13 cellular contexts compared by ENCODE assay signal in the genomic region with DNA sequence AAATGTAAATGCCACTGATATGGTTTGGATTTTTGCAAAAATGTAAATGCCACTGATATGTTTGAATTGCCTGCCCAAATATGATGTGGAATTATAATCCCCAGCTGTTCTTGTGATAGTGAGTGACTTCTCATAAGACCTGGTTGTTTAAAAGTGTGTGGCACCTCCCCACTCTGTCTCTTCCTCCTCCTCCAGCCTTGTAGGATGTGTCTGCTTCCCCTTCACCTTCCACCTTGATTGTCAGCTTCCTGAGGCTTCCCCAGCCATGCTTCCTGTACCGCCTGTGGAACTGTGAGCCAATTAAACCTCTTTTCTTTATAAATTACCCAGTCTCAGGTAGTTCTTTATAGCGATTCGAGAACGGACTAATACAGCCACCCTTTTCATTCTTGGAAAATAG. TPM values are rescaled to one million over a fixed set of nuclear protein-coding genes. Genes with fewer than 3 reads are reported as not detected.
DNase-seq lines count a peak whose midpoint lies in the region; ATAC-seq and TF ChIP-seq lines count a peak whose summit lies in the region.
"Had no signal": no experiment of that assay in that cellular context is flagged by ENCODE, and none has a peak within 500 bp of the region (broad histone marks: within the 10 kb centered on the region; RNA-seq: fewer than 3 reads in every experiment).

No MANE protein-coding gene starts in this region.

- H4K20me1 ChIP-seq in SK-N-SH (ENCODE audit: insufficient read depth) (peaks cover 29% of the 10 kb centered on the region), GM23338 (replicated peaks; ENCODE audit: insufficient read depth) (peaks cover 27% of the 10 kb centered on the region)

- H3F3A ChIP-seq in SK-N-SH (replicated peaks; ENCODE audit: insufficient read depth) (peaks cover 12% of the 10 kb centered on the region), GM23338 (replicated peaks; ENCODE audit: low read depth) (no peaks in the 10 kb centered on the region; the same call in 1 of the 2 replicates)

- DNase-seq in SK-N-SH (no peak), GM23338 (ENCODE audit: low spot score) (no peak), natural killer cell (no peak), NCI-H1092 (lab: John Stamatoyannopoulos, UW) (no peak), NCI-H2081 treated with DMSO at 0.1 percent for 48 hours (lab: John Stamatoyannopoulos, UW) (no peak), left lobe of liver (ENCODE audit: low spot score) (no peak)
- no peak for DNase-seq in activated T-helper 1 cell treated with anti-CD3 and anti-CD28 coated beads, Interleukin-12 subunit alpha, Interleukin-12 subunit beta, Interleukin-2, Interleukin-4 antibody, amounts not matched to agents 30 ng/mL and 10 ng/mL and 1 ng/mL, durations not matched to agents 14 hours and 24 hours and 36 hours (ENCODE audit: low spot score)
- DNase-seq: GOT3, transverse colon had no signal

- H3K27me3 ChIP-seq in SK-N-SH (ENCODE audit: insufficient read depth), result no peaks in the 10 kb centered on the region
- no peaks in the 10 kb centered on the region for H3K27me3 ChIP-seq in GM23338 (ENCODE audit: insufficient read depth)
- H3K27me3 ChIP-seq: cardiac muscle cell, transverse colon had no signal

- H3K4me3 ChIP-seq in SK-N-SH (ENCODE audit: low read depth in 2 of 2, low read length in 1 of 2) (no peak overlapping the region), GM23338 (no peak overlapping the region)

- TF ChIP-seq RAD21 in SK-N-SH (IDR thresholded peaks at IDR 0.05; ENCODE audit: low read length), result no peak

- H3K27me3 Mint-ChIP-seq in GM23338 (ENCODE audit: insufficient read depth, low read depth, poor library complexity), result peaks cover 15% of the 10 kb centered on the region
- H3K27me3 Mint-ChIP-seq in activated T-helper 1 cell treated with anti-CD3 and anti-CD28 coated beads, Interleukin-12 subunit alpha, Interleukin-12 subunit beta, Interleukin-2, Interleukin-4 antibody, amounts not matched to agents 30 ng/mL and 10 ng/mL and 1 ng/mL, durations not matched to agents 14 hours and 24 hours and 36 hours (ENCODE audit: insufficient read depth), result no peaks in the 10 kb centered on the region
- no peaks in the 10 kb centered on the region for H3K27me3 Mint-ChIP-seq in natural killer cell (ENCODE audit: low read depth in 2 of 2)

- CTCF ChIA-PET in SK-N-SH (lab: Yijun Ruan, JAX), result interaction anchor here (1.6 kb wide), 1 partner anchor 13 kb away, joined by 3 read pairs; no protein-coding TSS in a partner anchor

- H3K27ac ChIP-seq in SK-N-SH (ENCODE audit: low read depth in 2 of 2, low read length in 1 of 2), result no peak overlapping the region
- H3K27ac ChIP-seq in GM23338 (ENCODE audit: low read depth), result no peak overlapping the region

- H3K36me3 Mint-ChIP-seq in GM23338 (ENCODE audit: low read depth), result peaks cover 14% of the 10 kb centered on the region
- peaks cover 17% of the 10 kb centered on the region for H3K36me3 Mint-ChIP-seq in activated T-helper 1 cell treated with anti-CD3 and anti-CD28 coated beads, Interleukin-12 subunit alpha, Interleukin-12 subunit beta, Interleukin-2, Interleukin-4 antibody, amounts not matched to agents 30 ng/mL and 10 ng/mL and 1 ng/mL, durations not matched to agents 14 hours and 24 hours and 36 hours (ENCODE audit: low read depth)
- no peaks in the 10 kb centered on the region for H3K36me3 Mint-ChIP-seq in natural killer cell

- H3K9me3 Mint-ChIP-seq in GM23338, result no peaks in the 10 kb centered on the region; the same call in 2 of the 3 replicates
- H3K9me3 Mint-ChIP-seq in activated T-helper 1 cell treated with anti-CD3 and anti-CD28 coated beads, Interleukin-12 subunit alpha, Interleukin-12 subunit beta, Interleukin-2, Interleukin-4 antibody, amounts not matched to agents 30 ng/mL and 10 ng/mL and 1 ng/mL, durations not matched to agents 14 hours and 24 hours and 36 hours, result peaks cover 5% of the 10 kb centered on the region
- H3K9me3 Mint-ChIP-seq in natural killer cell, result peaks cover 0 to 2% of the 10 kb centered on the region in 2 donors

- TF ChIP-seq CTCF in SK-N-SH (IDR thresholded peaks at IDR 0.05) (no peak), GM23338 (conservative IDR thresholded peaks at IDR 0.05; ENCODE audit: low read depth in 2 of 2) (no peak), natural killer cell (IDR thresholded peaks at IDR 0.05) (no peak)

- H3K36me3 ChIP-seq in SK-N-SH (replicated peaks in 1 of 2; ENCODE audit: control insufficient read depth in 1 of 2, insufficient read depth in 2 of 2, low read length in 1 of 2) (peaks cover 9 to 11% of the 10 kb centered on the region in 2 experiments), GM23338 (ENCODE audit: insufficient read depth) (peaks cover 5% of the 10 kb centered on the region; the same call in 1 of the 2 replicates)
- H3K36me3 ChIP-seq: transverse colon had no signal

- no peaks in the 10 kb centered on the region for H3K9me2 ChIP-seq in SK-N-SH
- H3K9me2 ChIP-seq in GM23338 (ENCODE audit: insufficient read depth), result 0 out of 2 replicates have a peak, but pooled peaks cover 12% of the 10 kb centered on the region

- no peaks in the 10 kb centered on the region for H3K9me3 ChIP-seq in SK-N-SH
- H3K9me3 ChIP-seq: A549, transverse colon had no signal

- H3K4me1 ChIP-seq in SK-N-SH (ENCODE audit: control insufficient read depth in 1 of 2, insufficient read depth in 2 of 2, low read depth in 1 of 2, low read length in 1 of 2) (peaks cover 12 to 16% of the 10 kb centered on the region in 2 experiments; a peak in 3 of 4 replicates), GM23338 (ENCODE audit: insufficient read depth) (peaks cover 15% of the 10 kb centered on the region)

- TF ChIP-seq EP300 in SK-N-SH (IDR thresholded peaks at IDR 0.05; ENCODE audit: borderline replicate concordance in 1 of 2, low read depth in 1 of 2, low read length in 1 of 2), result no peak

- H3K4me2 ChIP-seq in SK-N-SH (no peak overlapping the region), GM23338 (no peak overlapping the region)

- H3K27ac Mint-ChIP-seq in GM23338 (no peak overlapping the region), natural killer cell (no peak overlapping the region)
- peak overlapping the region; percentile 50 for H3K27ac Mint-ChIP-seq in activated T-helper 1 cell treated with anti-CD3 and anti-CD28 coated beads, Interleukin-12 subunit alpha, Interleukin-12 subunit beta, Interleukin-2, Interleukin-4 antibody, amounts not matched to agents 30 ng/mL and 10 ng/mL and 1 ng/mL, durations not matched to agents 14 hours and 24 hours and 36 hours

- H3K4me1 Mint-ChIP-seq in GM23338, result peaks cover 16% of the 10 kb centered on the region
- H3K4me1 Mint-ChIP-seq in activated T-helper 1 cell treated with anti-CD3 and anti-CD28 coated beads, Interleukin-12 subunit alpha, Interleukin-12 subunit beta, Interleukin-2, Interleukin-4 antibody, amounts not matched to agents 30 ng/mL and 10 ng/mL and 1 ng/mL, durations not matched to agents 14 hours and 24 hours and 36 hours (ENCODE audit: low read depth), result peaks cover 66% of the 10 kb centered on the region
- peaks cover 58 to 69% of the 10 kb centered on the region in 2 donors for H3K4me1 Mint-ChIP-seq in natural killer cell

- WGBS in SK-N-SH (ENCODE audit: low lambda C conversion rate), result 96% methylated on average over 4 of the region's 4 CpGs

- intact Hi-C loops in activated T-helper 1 cell treated with anti-CD3 and anti-CD28 coated beads, Interleukin-12 subunit alpha, Interleukin-12 subunit beta, Interleukin-2, Interleukin-4 antibody, amounts not matched to agents 30 ng/mL and 10 ng/mL and 1 ng/mL, durations not matched to agents 14 hours and 24 hours and 36 hours (cut with micrococcal nuclease), result loop anchor here (5.0 to 10.0 kb wide), 4 partner anchors 173 to 580 kb away; no protein-coding TSS in a partner anchor
- intact Hi-C loops in natural killer cell (cut with micrococcal nuclease), result loop anchor here (10.0 kb wide), 2 partner anchors 190 to 240 kb away; a partner anchor contains a TSS

- no peak overlapping the region for H3K9ac ChIP-seq in SK-N-SH

- peak overlapping the region; percentile 52 for H3K4me3 Mint-ChIP-seq in GM23338
- peak overlapping the region; percentile 59 for H3K4me3 Mint-ChIP-seq in activated T-helper 1 cell treated with anti-CD3 and anti-CD28 coated beads, Interleukin-12 subunit alpha, Interleukin-12 subunit beta, Interleukin-2, Interleukin-4 antibody, amounts not matched to agents 30 ng/mL and 10 ng/mL and 1 ng/mL, durations not matched to agents 14 hours and 24 hours and 36 hours
- H3K4me3 Mint-ChIP-seq in natural killer cell, result peak overlapping the region; percentile 78

- ATAC-seq in SK-N-SH treated with all-trans-retinoic acid at 6 μM for 48 hours (no peak), GM23338 (no peak), natural killer cell (no peak), left lobe of liver (no peak)
- ATAC-seq: A549 had no signal

- H2AFZ ChIP-seq in SK-N-SH (ENCODE audit: low read depth), result 0 out of 2 replicates have a peak overlapping the region, but pooled peaks have one; percentile 62
- H2AFZ ChIP-seq in GM23338, result no peak overlapping the region

- POLR2A ChIA-PET in SK-N-SH (lab: Yijun Ruan, JAX), result interaction anchor here (1.6 kb wide), 1 partner anchor 50 kb away, joined by 7 read pairs; a partner anchor contains a TSS

- H3K79me2 ChIP-seq in SK-N-SH (ENCODE audit: insufficient read depth), result peaks cover 37% of the 10 kb centered on the region
- H3K79me2 ChIP-seq in GM23338 (replicated peaks; ENCODE audit: insufficient read depth), result peaks cover 36% of the 10 kb centered on the region

RNA-seq across cellular contexts. Expression of a gene that starts 1.3 kb away (rescaled TPM):
- 102 and 105 TPM in 2 replicates for polyA plus RNA-seq in SK-N-SH (2012; rRNA removed)
- polyA plus RNA-seq in SK-N-SH (2012; cell fraction: cytosol; rRNA removed), result 150 and 189 TPM in 2 replicates
- 45.9 and 84.7 TPM in 2 replicates for polyA plus RNA-seq in SK-N-SH (2012; cell fraction: nucleus; rRNA removed)
- total RNA-seq in GM23338 (2014; rRNA removed; shearing (Covaris generic)), result 292 and 329 TPM in 2 replicates
- 270 and 304 TPM in 2 replicates for polyA plus RNA-seq in GM23338 (2016; fragmentation: Nextera tagmentation; extraction: Ambion mirVana)
- total RNA-seq in activated T-helper 1 cell treated with anti-CD3 and anti-CD28 coated beads, Interleukin-12 subunit alpha, Interleukin-12 subunit beta, Interleukin-2, Interleukin-4 antibody, amounts not matched to agents 30 ng/mL and 10 ng/mL and 1 ng/mL, durations not matched to agents 14 hours and 24 hours and 36 hours, result 394 and 400 TPM in 2 replicates
- 10 to 100 TPM; 76.2 to 90.3 (median 82.9) TPM for total RNA-seq in natural killer cell
- 37.4 TPM for total RNA-seq in left lobe of liver

RNA-seq across cellular contexts. Expression of a gene that starts 50.3 kb away (rescaled TPM):
- polyA plus RNA-seq in SK-N-SH (2012; rRNA removed) (9.2 and 12.2 TPM in 2 replicates), GM23338 (2016; fragmentation: Nextera tagmentation; extraction: Ambion mirVana) (61.5 and 70.4 TPM in 2 replicates)
- polyA plus RNA-seq in SK-N-SH (2012; cell fraction: cytosol; rRNA removed), result 13.5 and 19.1 TPM in 2 replicates
- 9.9 and 20.7 TPM in 2 replicates for polyA plus RNA-seq in SK-N-SH (2012; cell fraction: nucleus; rRNA removed)
- 19.7 TPM in 2 replicates for total RNA-seq in GM23338 (2014; rRNA removed; shearing (Covaris generic))
- 44.7 and 48.7 TPM in 2 replicates for total RNA-seq in activated T-helper 1 cell treated with anti-CD3 and anti-CD28 coated beads, Interleukin-12 subunit alpha, Interleukin-12 subunit beta, Interleukin-2, Interleukin-4 antibody, amounts not matched to agents 30 ng/mL and 10 ng/mL and 1 ng/mL, durations not matched to agents 14 hours and 24 hours and 36 hours
- total RNA-seq in natural killer cell (10 to 100 TPM; 67.9 to 76.9 (median 75.7) TPM), left lobe of liver (13.1 TPM)

RNA-seq across cellular contexts. Expression of a gene that starts 55.6 kb away (rescaled TPM):
- 20.8 and 27.7 TPM in 2 replicates for polyA plus RNA-seq in SK-N-SH (2012; rRNA removed)
- polyA plus RNA-seq in SK-N-SH (2012; cell fraction: cytosol; rRNA removed), result 30.6 and 38.6 TPM in 2 replicates
- 6.0 and 13.5 TPM in 2 replicates for polyA plus RNA-seq in SK-N-SH (2012; cell fraction: nucleus; rRNA removed)
- 3.0 and 3.8 TPM in 2 replicates for total RNA-seq in GM23338 (2014; rRNA removed; shearing (Covaris generic))
- polyA plus RNA-seq in GM23338 (2016; fragmentation: Nextera tagmentation; extraction: Ambion mirVana), result 7.5 and 8.1 TPM in 2 replicates
- 11.0 and 11.1 TPM in 2 replicates for total RNA-seq in activated T-helper 1 cell treated with anti-CD3 and anti-CD28 coated beads, Interleukin-12 subunit alpha, Interleukin-12 subunit beta, Interleukin-2, Interleukin-4 antibody, amounts not matched to agents 30 ng/mL and 10 ng/mL and 1 ng/mL, durations not matched to agents 14 hours and 24 hours and 36 hours
- total RNA-seq in natural killer cell, result 1 to 10 TPM; 5.2 to 8.6 (median 5.9) TPM
- total RNA-seq in left lobe of liver, result 20.4 TPM

RNA-seq across cellular contexts. Expression of a gene that starts 55.7 kb away (rescaled TPM):
- polyA plus RNA-seq in SK-N-SH (2012; rRNA removed), result 2.3 and 5.2 TPM in 2 replicates
- 4.1 and 5.1 TPM in 2 replicates for polyA plus RNA-seq in SK-N-SH (2012; cell fraction: cytosol; rRNA removed)
- 1.3 and 2.0 TPM in 2 replicates for polyA plus RNA-seq in SK-N-SH (2012; cell fraction: nucleus; rRNA removed)
- 1.2 and 3.6 TPM in 2 replicates for total RNA-seq in GM23338 (2014; rRNA removed; shearing (Covaris generic))
- 2.0 and 2.4 TPM in 2 replicates for polyA plus RNA-seq in GM23338 (2016; fragmentation: Nextera tagmentation; extraction: Ambion mirVana)
- total RNA-seq in activated T-helper 1 cell treated with anti-CD3 and anti-CD28 coated beads, Interleukin-12 subunit alpha, Interleukin-12 subunit beta, Interleukin-2, Interleukin-4 antibody, amounts not matched to agents 30 ng/mL and 10 ng/mL and 1 ng/mL, durations not matched to agents 14 hours and 24 hours and 36 hours, result 3.8 and 4.2 TPM in 2 replicates
- total RNA-seq in natural killer cell, result 10 to 100 TPM in 2 of 3 donors, 1 to 10 TPM in 1; 7.0 to 16.3 (median 11.5) TPM
- total RNA-seq in left lobe of liver, result 3.8 TPM
- total RNA-seq: NCI-H460 had no signal
- polyA plus RNA-seq: cardiac muscle cell had no signal
